In genomic region chr18:79736846-79737245, GRCh38 we compare ENCODE assay signal across 22 cellular contexts.
"Had no signal": no experiment of that assay in that cellular context is flagged by ENCODE, and none has a peak within 500 bp of the region (broad histone marks: within the 10 kb centered on the region; RNA-seq: fewer than 3 reads in every experiment).

No MANE protein-coding gene starts in this region.

- H3K4me3 ChIP-seq: right lobe of liver, thoracic aorta, upper lobe of left lung had no signal

- H3K27me3 Mint-ChIP-seq: activated B cell treated with CpG ODN at 0.5 μM for 24 hours; activated CD4-positive, alpha-beta T cell treated with anti-CD3 and anti-CD28 coated beads for 36 hours; activated naive CD8-positive, alpha-beta T cell treated with anti-CD3 and anti-CD28 coated beads, Interleukin-2, amount 10 ng/mL, durations not matched to agents 7 days and 5 days; natural killer cell treated with Interleukin-12 subunit alpha and Interleukin-12 subunit beta and Interleukin-15 and Interleukin-18, amount 100 ng/mL, for 72 hours had no signal

- H3K27ac Mint-ChIP-seq: activated B cell treated with CpG ODN at 0.5 μM for 24 hours; activated CD4-positive, alpha-beta T cell treated with anti-CD3 and anti-CD28 coated beads for 36 hours; activated naive CD4-positive, alpha-beta T cell treated with anti-CD3 and anti-CD28 coated beads for 36 hours; activated naive CD8-positive, alpha-beta T cell treated with anti-CD3 and anti-CD28 coated beads, Interleukin-2, amount 10 ng/mL, durations not matched to agents 7 days and 5 days; natural killer cell treated with Interleukin-12 subunit alpha and Interleukin-12 subunit beta and Interleukin-15 and Interleukin-18, amount 100 ng/mL, for 72 hours had no signal

- H3K4me1 ChIP-seq: foreskin keratinocyte, right lobe of liver, upper lobe of left lung had no signal

- ATAC-seq: activated CD4-positive, alpha-beta T cell treated with anti-CD3 and anti-CD28 coated beads for 36 hours; activated T-cell treated with anti-CD3 and anti-CD28 coated beads, Interleukin-2, amount 50 U/mL, for 4 hours; foreskin keratinocyte; natural killer cell treated with Interleukin-12 subunit alpha and Interleukin-12 subunit beta and Interleukin-15 and Interleukin-18, amount 100 ng/mL, for 72 hours had no signal

- DNase-seq: activated B cell treated with CpG ODN at 0.5 μM for 24 hours; activated CD4-positive, alpha-beta T cell treated with anti-CD3 and anti-CD28 coated beads for 36 hours; activated CD4-positive, alpha-beta T cell treated with anti-CD3 and anti-CD28 coated beads, Interleukin-2, amount 50 U/mL, for 4 hours; activated CD8-positive, alpha-beta memory T cell treated with anti-CD3 and anti-CD28 coated beads, Interleukin-2, amount 50 U/mL, for 48 hours; activated naive CD4-positive, alpha-beta T cell treated with anti-CD3 and anti-CD28 coated beads for 36 hours; activated T-cell treated with anti-CD3 and anti-CD28 coated beads, Interleukin-2, amount 50 U/mL, for 4 hours; amniotic stem cell; cerebellar nuclear complex; effector CD4-positive, alpha-beta T cell; erythroblast; foreskin keratinocyte; mammary epithelial cell; midbrain; occipital lobe; stimulated activated CD4-positive, alpha-beta T cell treated with anti-CD3 and anti-CD28 coated beads, Interleukin-4, amount 100 ng/mL, for 1 hour; stimulated activated naive CD4-positive, alpha-beta T cell treated with Interleukin-2 at 50 U/mL for 16 hours; T-helper 9 cell had no signal

- H3K27me3 ChIP-seq: foreskin keratinocyte, right lobe of liver, upper lobe of left lung had no signal

- H3K27ac ChIP-seq: foreskin keratinocyte, right lobe of liver, thoracic aorta, upper lobe of left lung had no signal

- H3K4me3 Mint-ChIP-seq: activated B cell treated with CpG ODN at 0.5 μM for 24 hours; activated CD4-positive, alpha-beta T cell treated with anti-CD3 and anti-CD28 coated beads for 36 hours; activated naive CD4-positive, alpha-beta T cell treated with anti-CD3 and anti-CD28 coated beads for 36 hours; activated naive CD8-positive, alpha-beta T cell treated with anti-CD3 and anti-CD28 coated beads, Interleukin-2, amount 10 ng/mL, durations not matched to agents 7 days and 5 days; activated T-cell treated with anti-CD3 and anti-CD28 coated beads, Interleukin-2, amount 50 U/mL, for 4 hours; natural killer cell treated with Interleukin-12 subunit alpha and Interleukin-12 subunit beta and Interleukin-15 and Interleukin-18, amount 100 ng/mL, for 72 hours had no signal

- H3K4me1 Mint-ChIP-seq: activated CD4-positive, alpha-beta T cell treated with anti-CD3 and anti-CD28 coated beads for 36 hours had no signal
